Comparison of ENCODE assay signal across 15 cellular contexts in genomic region chr10:23069019-23069665, GRCh38.
"Had no signal": no experiment of that assay in that cellular context is flagged by ENCODE, and none has a peak within 500 bp of the region (broad histone marks: within the 10 kb centered on the region; RNA-seq: fewer than 3 reads in every experiment).

No MANE protein-coding gene starts in this region.

- H3K4me1 ChIP-seq: foreskin keratinocyte, testis had no signal

- H3K36me3 ChIP-seq: colonic mucosa, neutrophil had no signal

- H3K4me3 ChIP-seq: colonic mucosa, lung, smooth muscle cell, testis had no signal

- DNase-seq: activated CD4-positive, alpha-beta T cell treated with anti-CD3 and anti-CD28 coated beads for 48 hours; activated gamma-delta T cell treated with Interleukin-2 at 50 U/mL for 16 hours; activated T-cell treated with anti-CD3 and anti-CD28 coated beads, Interleukin-2, amount 50 U/mL, for 1 hour; caudate nucleus; colonic mucosa; effector CD4-positive, alpha-beta T cell; foreskin keratinocyte; left cardiac atrium; midbrain; posterior cingulate gyrus; right cardiac atrium; testis had no signal

- H3K9me3 ChIP-seq: colonic mucosa, neutrophil, testis had no signal

- ATAC-seq: foreskin keratinocyte, left cardiac atrium, right cardiac atrium had no signal

- H3K27me3 ChIP-seq: colonic mucosa, foreskin keratinocyte, neutrophil, testis had no signal

- H3K27ac ChIP-seq: colonic mucosa, foreskin keratinocyte, neutrophil, testis had no signal

- H3K4me2 ChIP-seq: smooth muscle cell had no signal
